8 cellular contexts compared by ENCODE assay signal in the genomic region with DNA sequence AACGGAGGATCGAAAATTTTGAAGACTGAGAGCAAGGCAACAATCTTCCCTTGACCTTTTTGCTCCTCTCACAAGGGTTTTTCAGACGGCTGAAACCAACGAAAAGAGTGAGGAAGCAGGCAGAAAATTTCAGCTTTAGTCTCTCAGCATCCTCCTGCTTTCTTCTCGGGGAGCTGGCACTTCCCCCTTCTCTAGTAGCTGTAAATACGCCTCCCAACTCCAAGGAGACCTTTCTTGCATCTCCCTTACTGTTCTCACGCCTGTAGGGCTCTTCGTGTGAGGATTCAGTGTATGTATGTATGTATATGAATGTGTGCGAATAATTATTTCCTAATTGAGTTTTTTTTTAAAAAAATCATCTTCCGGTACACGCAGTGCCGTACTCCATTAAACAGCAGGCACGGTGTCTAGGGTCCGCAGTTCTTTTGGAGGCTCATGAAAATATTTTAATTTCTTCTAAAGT.
A peak's percentile ranks its signal among the peaks of the same experiment; 100 is the strongest.
DNase-seq lines count a peak whose midpoint lies in the region; ATAC-seq, FAIRE-seq and TF ChIP-seq lines count a peak whose summit lies in the region.

No MANE protein-coding gene starts in this region.

- peaks cover 45% of the 10 kb centered on the region for H3K4me1 Mint-ChIP-seq in activated CD4-positive, alpha-beta T cell treated with anti-CD3 and anti-CD28 coated beads for 36 hours

- H3K36me3 Mint-ChIP-seq in activated CD4-positive, alpha-beta T cell treated with anti-CD3 and anti-CD28 coated beads for 36 hours (ENCODE audit: low read depth): no peaks in the 10 kb centered on the region

- ATAC-seq in activated CD4-positive, alpha-beta T cell treated with anti-CD3 and anti-CD28 coated beads for 36 hours: peak; percentile 47
- peak; percentile 19 for ATAC-seq in HG02938 (IDR thresholded peaks at IDR 0.05; ENCODE audit: unreplicated experiment)
- ATAC-seq in stimulated activated naive CD8-positive, alpha-beta T cell treated with anti-CD3 and anti-CD28 coated beads, Interleukin-15, Interleukin-2, amounts not matched to agents 100 U/mL and 50 U/mL, for 24 hours: peak; percentile 15

- H3K27me3 ChIP-seq in bronchial epithelial cell (ENCODE audit: control insufficient read depth, insufficient read depth, low read length): no peaks in the 10 kb centered on the region

- intact Hi-C loops in activated CD4-positive, alpha-beta T cell treated with anti-CD3 and anti-CD28 coated beads for 36 hours (cut with DNase I, micrococcal nuclease): loop anchor here (1.0 to 10.0 kb wide), 11 partner anchors 16 to 975 kb away; a partner anchor contains a TSS

- peak overlapping the region; percentile 53 for H3K4me3 ChIP-seq in bronchial epithelial cell (ENCODE audit: low read depth, low read length)

- no peak for FAIRE-seq in bronchial epithelial cell (lab: Jason Lieb, UNC)

- no peaks in the 10 kb centered on the region for H3K9me3 Mint-ChIP-seq in activated CD4-positive, alpha-beta T cell treated with anti-CD3 and anti-CD28 coated beads for 36 hours (ENCODE audit: low read depth)

- CTCF ChIA-PET in activated CD4-positive, alpha-beta T cell treated with anti-CD3 and anti-CD28 coated beads for 36 hours (lab: Charles Lee): interaction anchor here (0.6 to 3.0 kb wide), 10 partner anchors 11 to 954 kb away, joined by 3 to 22 read pairs (median 3); a partner anchor contains a TSS

- H3K27ac Mint-ChIP-seq in activated CD4-positive, alpha-beta T cell treated with anti-CD3 and anti-CD28 coated beads for 36 hours: peak overlapping the region; percentile 98

- H3K4me3 Mint-ChIP-seq in activated CD4-positive, alpha-beta T cell treated with anti-CD3 and anti-CD28 coated beads for 36 hours: peak overlapping the region; percentile 80

- no peak for TF ChIP-seq CTCF in bronchial epithelial cell (IDR thresholded peaks at IDR 0.05; ENCODE audit: insufficient read depth, low read length, severe bottlenecking)

- POLR2A ChIA-PET in activated CD4-positive, alpha-beta T cell treated with anti-CD3 and anti-CD28 coated beads for 36 hours (lab: Charles Lee): interaction anchor here (0.5 to 3.2 kb wide), 15 partner anchors 11 to 1717 kb away, joined by 3 to 47 read pairs (median 9); a partner anchor contains a TSS

- H3K27me3 Mint-ChIP-seq in activated CD4-positive, alpha-beta T cell treated with anti-CD3 and anti-CD28 coated beads for 36 hours: no peaks in the 10 kb centered on the region

- DNase-seq in activated CD4-positive, alpha-beta T cell treated with anti-CD3 and anti-CD28 coated beads for 36 hours: peak; percentile 34
- DNase-seq in activated CD4-positive, alpha-beta T cell treated with anti-CD3 and anti-CD28 coated beads, Interleukin-2, amount 50 U/mL, for 1 hour: no peak
- DNase-seq in OCI-M1 (lab: John Stamatoyannopoulos, UW): peak; percentile 79
- DNase-seq in bronchial epithelial cell (ENCODE audit: low read depth): peak; percentile 33
- DNase-seq in kidney glomerular epithelial cell (lab: John Stamatoyannopoulos, UW): peak; percentile 78
- DNase-seq in stimulated activated naive CD8-positive, alpha-beta T cell treated with anti-CD3 and anti-CD28 coated beads, Interleukin-15, Interleukin-2, amounts not matched to agents 100 U/mL and 50 U/mL, for 24 hours: peak; percentile 40
- no peak for DNase-seq in mesenteric fat pad (ENCODE audit: low spot score)

- H3K36me3 ChIP-seq in bronchial epithelial cell (ENCODE audit: control insufficient read depth, insufficient read depth, low read length): no peaks in the 10 kb centered on the region

Comparison
In these comparisons a context has a peak if more than half of its experiments do, and no peak if none do; other contexts are left out.
1. DNase-seq: peak in activated CD4-positive, alpha-beta T cell treated with anti-CD3 and anti-CD28 coated beads for 36 hours (single experiment), OCI-M1 (single experiment), bronchial epithelial cell (single experiment), kidney glomerular epithelial cell (single experiment) and stimulated activated naive CD8-positive, alpha-beta T cell treated with anti-CD3 and anti-CD28 coated beads, Interleukin-15, Interleukin-2, amounts not matched to agents 100 U/mL and 50 U/mL, for 24 hours (single experiment); none in activated CD4-positive, alpha-beta T cell treated with anti-CD3 and anti-CD28 coated beads, Interleukin-2, amount 50 U/mL, for 1 hour (single experiment) and mesenteric fat pad (single experiment).
2. Peak in every context shown above with its lines, with median percentiles within 50 percentile points of each other: ATAC-seq.